In genomic region chr13:75010941-75011340, GRCh38 we compare ENCODE assay signal across 32 cellular contexts.
"Had no signal": no experiment of that assay in that cellular context is flagged by ENCODE, and none has a peak within 500 bp of the region (broad histone marks: within the 10 kb centered on the region; RNA-seq: fewer than 3 reads in every experiment).

No MANE protein-coding gene starts in this region.

- H3K9me3 ChIP-seq: ascending aorta, Peyer's patch, SJSA1 had no signal

- H3K27me3 ChIP-seq: ascending aorta, cardiac muscle cell, Peyer's patch, SJSA1 had no signal

- H3K36me3 ChIP-seq: ascending aorta, cardiac muscle cell, Peyer's patch, SJSA1 had no signal

- H3K4me1 ChIP-seq: ascending aorta, Peyer's patch, SJSA1 had no signal

- DNase-seq: activated B cell treated with CpG ODN at 0.5 μM for 24 hours; activated CD4-positive, alpha-beta memory T cell treated with anti-CD3 and anti-CD28 coated beads for 36 hours; activated CD4-positive, alpha-beta T cell treated with anti-CD3 and anti-CD28 coated beads for 4 hours; activated CD4-positive, alpha-beta T cell treated with anti-CD3 and anti-CD28 coated beads, Interleukin-2, amount 50 U/mL, for 1 hour; activated CD4-positive, CD25-positive, alpha-beta regulatory T cell treated with anti-CD3 and anti-CD28 coated beads, Interleukin-2, amount 50 U/mL, for 72 hours; activated CD8-positive, alpha-beta memory T cell treated with anti-CD3 and anti-CD28 coated beads, Interleukin-2, amount 50 U/mL, for 4 hours; activated naive CD4-positive, alpha-beta T cell treated with anti-CD3 and anti-CD28 coated beads, Interleukin-2, amount 50 U/mL, for 16 hours; activated naive CD8-positive, alpha-beta T cell treated with anti-CD3 and anti-CD28 coated beads for 36 hours; activated T-cell treated with anti-CD3 and anti-CD28 coated beads for 4 hours; activated T-cell treated with anti-CD3 and anti-CD28 coated beads, Interleukin-2, amount 50 U/mL, for 4 hours; amniotic stem cell; Karpas-422; NCI-H1105; NCI-H1417 treated with DMSO at 0.1 percent for 48 hours; NCI-H187; NCI-H2029 treated with DMSO at 0.1 percent for 48 hours; NCI-H2107; NCI-H345; NCI-H526 treated with DMSO at 0.1 percent for 48 hours; NK-92 treated with Interleukin-12 subunit alpha and Interleukin-12 subunit beta, amount 100 ng/mL, for 24 hours; PC-3; Peyer's patch; RPMI8226; SHP77 treated with DMSO at 0.1 percent for 48 hours; SW 1271; T-helper 1 cell; T-helper 2 cell; T-helper 9 cell had no signal

- H3K27ac ChIP-seq: ascending aorta, cardiac muscle cell, Peyer's patch, SJSA1, VCaP had no signal

- ATAC-seq: activated T-cell treated with anti-CD3 and anti-CD28 coated beads, Interleukin-2, amount 50 U/mL, for 4 hours; PC-3 had no signal

- H3K4me3 ChIP-seq: ascending aorta, cardiac muscle cell, Peyer's patch, SJSA1 had no signal
